Comparison of ENCODE assay signal across 8 cellular contexts in the genomic region with DNA sequence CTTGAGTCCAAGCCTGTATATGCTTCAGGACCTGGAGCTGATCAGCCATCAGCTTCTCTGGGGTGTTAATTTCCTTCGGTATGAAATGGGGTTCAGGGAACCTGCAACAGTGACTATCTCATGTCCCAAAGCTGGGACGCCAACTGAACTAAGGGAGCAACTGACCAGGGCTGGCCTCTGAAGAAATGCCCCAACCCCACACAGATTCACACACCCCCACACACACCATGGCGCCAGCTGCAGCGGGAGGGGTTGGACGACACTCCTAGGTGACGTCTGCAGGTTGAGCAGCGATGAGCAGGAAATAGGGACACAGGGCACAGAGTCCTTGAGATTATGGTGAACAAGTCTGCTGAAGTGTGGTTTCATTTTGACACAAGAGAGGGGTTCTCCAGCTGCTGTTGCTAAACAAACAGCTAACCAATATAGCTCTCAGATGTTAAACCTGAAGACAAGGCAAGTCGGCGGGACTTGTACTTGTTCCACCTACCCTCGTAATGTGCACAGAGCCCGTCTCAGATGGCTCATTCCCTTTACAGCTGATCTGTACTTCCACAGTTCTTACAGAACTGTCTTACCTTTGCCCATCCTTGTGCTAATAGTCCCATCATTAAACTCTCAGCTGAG. TPM values are rescaled to one million over a fixed set of nuclear protein-coding genes. Genes with fewer than 3 reads are reported as not detected.
DNase-seq lines count a peak whose midpoint lies in the region; ATAC-seq and TF ChIP-seq lines count a peak whose summit lies in the region.

No MANE protein-coding gene starts in this region.

- H3K27ac ChIP-seq in left lung: peak overlapping the region in 1 of 2 donors; percentile 29

- H3K4me1 ChIP-seq in left lung: no peaks in the 10 kb centered on the region

- H3K4me1 Mint-ChIP-seq in type B pancreatic cell (ENCODE audit: unreplicated experiment): no peaks in the 10 kb centered on the region

- H3K4me3 ChIP-seq in left lung: no peak overlapping the region

- no peak overlapping the region for H3K27ac Mint-ChIP-seq in type B pancreatic cell

- TF ChIP-seq CTCF in left lung (IDR thresholded peaks at IDR 0.05): no peak
- TF ChIP-seq CTCF in type B pancreatic cell (conservative IDR thresholded peaks at IDR 0.05): no peak

- H3K36me3 ChIP-seq in left lung: no peaks in the 10 kb centered on the region

- peak; percentile 18 for DNase-seq in NCI-H2107 (lab: John Stamatoyannopoulos, UW)
- peak in 1 of 2 donors; percentile 64 for DNase-seq in left lung
- DNase-seq in activated gamma-delta T cell (lab: John Stamatoyannopoulos, UW): no peak
- no peak for DNase-seq in OCI-M1 (lab: John Stamatoyannopoulos, UW)
- no peak for DNase-seq in type B pancreatic cell (ENCODE audit: extremely low spot score, unreplicated experiment)
- DNase-seq in islet precursor cell: no peak

- no peaks in the 10 kb centered on the region for H3K27me3 Mint-ChIP-seq in type B pancreatic cell

- no peaks in the 10 kb centered on the region for H3K9me3 ChIP-seq in left lung

- ATAC-seq in GM18517 (IDR thresholded peaks at IDR 0.05; ENCODE audit: unreplicated experiment): peak; percentile 93
- ATAC-seq in GM21825 (IDR thresholded peaks at IDR 0.05; ENCODE audit: unreplicated experiment): peak; percentile 93
- peak; percentile 79 for ATAC-seq in left lung

- H3K4me3 Mint-ChIP-seq in type B pancreatic cell: no peak overlapping the region

- H3K36me3 Mint-ChIP-seq in type B pancreatic cell: no peaks in the 10 kb centered on the region

- H3K9me3 Mint-ChIP-seq in type B pancreatic cell: peaks cover 5% of the 10 kb centered on the region

- H3K27me3 ChIP-seq in left lung: no peaks in the 10 kb centered on the region

- intact Hi-C loops in left lung (cut with DNase I): no loop called here

RNA-seq across cellular contexts. Expression of gene ADTRP, which starts 7.5 kb away (rescaled TPM):
- 10 to 100 TPM in 1 of 2 donors, 1 to 10 TPM in 1; 7.1 to 11.4 TPM for total RNA-seq in left lung
- total RNA-seq in type B pancreatic cell (ENCODE audit: low replicate concordance): 1.4 and 3.2 TPM in 2 replicates
